9 cellular contexts compared by ENCODE assay signal in the genomic region with DNA sequence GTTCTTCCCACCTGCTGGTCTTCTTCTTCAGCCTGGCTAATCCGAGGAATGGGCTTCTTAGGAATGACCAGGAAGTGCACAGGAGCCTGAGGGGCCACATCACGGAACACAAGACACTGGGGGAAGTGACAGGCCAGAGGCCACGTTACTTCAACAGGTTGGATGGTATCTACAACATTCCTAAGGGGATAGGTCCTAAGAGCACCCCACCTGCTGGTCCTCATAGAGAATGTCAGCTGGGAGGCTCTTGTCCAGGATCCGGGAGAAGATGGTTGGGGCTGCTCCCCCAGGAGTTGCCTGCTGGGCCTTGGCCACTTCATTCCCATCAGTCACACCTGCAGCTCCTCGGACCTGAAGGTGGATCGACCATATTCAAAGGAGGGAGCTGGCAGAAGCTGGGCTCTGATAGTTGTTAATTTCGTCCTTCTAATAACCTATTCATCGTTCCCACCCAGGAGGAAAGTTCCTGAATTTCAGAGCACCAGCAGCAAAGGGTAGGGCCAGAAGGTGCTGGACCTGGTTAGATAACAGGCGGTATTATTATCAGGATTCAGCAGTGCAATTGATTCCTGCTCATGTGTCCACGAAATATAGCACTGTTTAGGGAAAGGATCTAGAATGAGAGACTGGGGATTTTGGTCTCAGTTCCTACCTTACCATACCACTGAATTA. TPM values are rescaled to one million over a fixed set of nuclear protein-coding genes. Genes with fewer than 3 reads are reported as not detected.
DNase-seq lines count a peak whose midpoint lies in the region; ATAC-seq, FAIRE-seq and TF ChIP-seq lines count a peak whose summit lies in the region.
"Had no signal": no experiment of that assay in that cellular context is flagged by ENCODE, and none has a peak within 500 bp of the region (broad histone marks: within the 10 kb centered on the region; RNA-seq: fewer than 3 reads in every experiment).

No MANE protein-coding gene starts in this region.

- peak overlapping the region; percentile 78 to 91 (median 88); a peak in 16 of 22 replicates for H3K9ac ChIP-seq in BLaER1 treated with 17β-estradiol and CSF1 and Interleukin-3, amounts not matched to agents 10 nM and 100 nM
- peak overlapping the region in 1 of 2 donors; percentile 82 for H3K9ac ChIP-seq in kidney (ENCODE audit: low read length in 2 of 2)

- H3K27ac Mint-ChIP-seq in activated naive CD8-positive, alpha-beta T cell = peak overlapping the region; percentile 87

- H3K27me3 ChIP-seq in BLaER1 treated with 17β-estradiol and CSF1 and Interleukin-3, amounts not matched to agents 10 nM and 100 nM = no peaks in the 10 kb centered on the region
- H3K27me3 ChIP-seq in tibial nerve = no peaks in the 10 kb centered on the region
- H3K27me3 ChIP-seq: SJCRH30 had no signal

- POLR2A ChIA-PET in HEK293T (lab: Yijun Ruan, JAX) = interaction anchor here (0.7 to 2.0 kb wide), 15 partner anchors 9 to 376 kb away, joined by 3 to 9 read pairs (median 4); a partner anchor contains a TSS

- H3K4me1 Mint-ChIP-seq in activated naive CD8-positive, alpha-beta T cell (ENCODE audit: low read depth) = peaks cover 39% of the 10 kb centered on the region

- H3K9me3 Mint-ChIP-seq in activated naive CD8-positive, alpha-beta T cell (ENCODE audit: low read depth) = no peaks in the 10 kb centered on the region

- peak; percentile 30 for DNase-seq in HEK293T (ENCODE audit: extremely low spot score)
- no peak for DNase-seq in kidney
- DNase-seq in tibial nerve (ENCODE audit: low spot score in 2 of 2) = no peak
- no peak for DNase-seq in NCI-H1048 (lab: John Stamatoyannopoulos, UW)

- ATAC-seq in HG03280 (IDR thresholded peaks at IDR 0.05; ENCODE audit: unreplicated experiment) (no peak), GM18858 (IDR thresholded peaks at IDR 0.05; ENCODE audit: unreplicated experiment) (no peak)

- WGBS in tibial nerve, 2 donors = 77 to 81% methylated on average over 10 of the region's 10 CpGs

- no peaks in the 10 kb centered on the region for H3K36me3 Mint-ChIP-seq in activated naive CD8-positive, alpha-beta T cell

- H3K4me1 ChIP-seq in BLaER1 treated with 17β-estradiol and CSF1 and Interleukin-3, amounts not matched to agents 10 nM and 100 nM = peaks cover 27 to 43% (median 34%) of the 10 kb centered on the region in 10 experiments
- H3K4me1 ChIP-seq in kidney (ENCODE audit: control insufficient read depth in 1 of 2, insufficient read depth in 1 of 2, low read depth in 1 of 2, low read length in 2 of 2) (peaks cover 17 to 27% of the 10 kb centered on the region in 2 donors), tibial nerve (peaks cover 8 to 46% (median 25%) of the 10 kb centered on the region in 4 donors)

- TF ChIP-seq CTCF in kidney (IDR thresholded peaks at IDR 0.05; ENCODE audit: borderline replicate concordance, extremely low read depth, insufficient read depth) (no peak), tibial nerve (IDR thresholded peaks at IDR 0.05) (no peak)

- peak overlapping the region in 9 of 10 experiments; percentile 71 to 90 (median 76); a peak in 10 of 20 replicates for H3K4me3 ChIP-seq in BLaER1 treated with 17β-estradiol and CSF1 and Interleukin-3, amounts not matched to agents 10 nM and 100 nM
- peak overlapping the region; percentile 42 to 65 for H3K4me3 ChIP-seq in kidney (ENCODE audit: low read length in 2 of 2)
- peak overlapping the region in 1 of 4 donors; percentile 100 for H3K4me3 ChIP-seq in tibial nerve

- no peaks in the 10 kb centered on the region for H3K9me3 ChIP-seq in BLaER1 treated with 17β-estradiol and CSF1 and Interleukin-3, amounts not matched to agents 10 nM and 100 nM (replicated peaks in 1 of 11)
- no peaks in the 10 kb centered on the region for H3K9me3 ChIP-seq in kidney (ENCODE audit: control insufficient read depth in 1 of 2, low read length in 2 of 2)
- H3K9me3 ChIP-seq in tibial nerve = no peaks in the 10 kb centered on the region
- H3K9me3 ChIP-seq: SJCRH30 had no signal

- TF ChIP-seq POLR2A in tibial nerve (IDR thresholded peaks at IDR 0.05) = no peak

- no peaks in the 10 kb centered on the region for H4K20me1 ChIP-seq in BLaER1 treated with 17β-estradiol and CSF1 and Interleukin-3, amounts not matched to agents 10 nM and 100 nM

- TF ChIP-seq EP300 in tibial nerve (IDR thresholded peaks at IDR 0.05) = no peak

- peak overlapping the region; percentile 98 for H3K4me3 Mint-ChIP-seq in activated naive CD8-positive, alpha-beta T cell

- H3K27ac ChIP-seq in BLaER1 treated with 17β-estradiol and CSF1 and Interleukin-3, amounts not matched to agents 10 nM and 100 nM = peak overlapping the region in 7 of 11 experiments; percentile 69 to 93 (median 89); a peak in 7 of 22 replicates
- H3K27ac ChIP-seq in kidney (ENCODE audit: low read depth in 2 of 2, low read length in 2 of 2) (peak overlapping the region; percentile 98 to 99), tibial nerve (peak overlapping the region; percentile 93 to 100 (median 99))

- H3K4me2 ChIP-seq in BLaER1 treated with 17β-estradiol and CSF1 and Interleukin-3, amounts not matched to agents 10 nM and 100 nM = peak overlapping the region; percentile 72 to 96 (median 88)

- CTCF ChIA-PET in HEK293T (lab: Yijun Ruan, JAX) = interaction anchor here (1.3 to 2.1 kb wide), 2 partner anchors 13 to 90 kb away, joined by 3 to 6 read pairs; no protein-coding TSS in a partner anchor

- FAIRE-seq in kidney (lab: Jason Lieb, UNC) = no peak

- intact Hi-C loops in kidney (cut with DNase I) = no loop called here

- no peaks in the 10 kb centered on the region for H3K27me3 Mint-ChIP-seq in activated naive CD8-positive, alpha-beta T cell

- no peaks in the 10 kb centered on the region; a peak in 1 of 22 replicates for H3K36me3 ChIP-seq in BLaER1 treated with 17β-estradiol and CSF1 and Interleukin-3, amounts not matched to agents 10 nM and 100 nM
- peaks cover 0 to 2% of the 10 kb centered on the region in 2 donors for H3K36me3 ChIP-seq in kidney (ENCODE audit: control insufficient read depth in 1 of 2, insufficient read depth in 2 of 2, low read length in 2 of 2)
- peaks cover 0 to 18% (median 0%) of the 10 kb centered on the region in 3 donors for H3K36me3 ChIP-seq in tibial nerve
- H3K36me3 ChIP-seq: SJCRH30 had no signal

TF ChIP-seq in HEK293T, 16 proteins besides CTCF, POLR2A, EP300 and RAD21:
- TF ChIP-seq CTBP1 (IDR thresholded peaks at IDR 0.05; ENCODE audit: borderline replicate concordance) = no peak
- no peak for TF ChIP-seq SP1 (IDR thresholded peaks at IDR 0.05)
- TF ChIP-seq ARNT (IDR thresholded peaks at IDR 0.05) = no peak
- TF ChIP-seq ELF4 (IDR thresholded peaks at IDR 0.05) = no peak
- no peak for TF ChIP-seq HDGF (IDR thresholded peaks at IDR 0.05; ENCODE audit: borderline replicate concordance)
- no peak for TF ChIP-seq LEF1 (IDR thresholded peaks at IDR 0.05; ENCODE audit: borderline replicate concordance)
- no peak for TF ChIP-seq SUZ12 (IDR thresholded peaks at IDR 0.05)
- no peak for TF ChIP-seq FOXK2 (IDR thresholded peaks at IDR 0.05)
- no peak for TF ChIP-seq NFRKB (IDR thresholded peaks at IDR 0.05)
- no peak for TF ChIP-seq L3MBTL2 (conservative IDR thresholded peaks at IDR 0.05)
- no peak for TF ChIP-seq BHLHE40 (IDR thresholded peaks at IDR 0.05; ENCODE audit: borderline replicate concordance)
- TF ChIP-seq, protein P1, sequence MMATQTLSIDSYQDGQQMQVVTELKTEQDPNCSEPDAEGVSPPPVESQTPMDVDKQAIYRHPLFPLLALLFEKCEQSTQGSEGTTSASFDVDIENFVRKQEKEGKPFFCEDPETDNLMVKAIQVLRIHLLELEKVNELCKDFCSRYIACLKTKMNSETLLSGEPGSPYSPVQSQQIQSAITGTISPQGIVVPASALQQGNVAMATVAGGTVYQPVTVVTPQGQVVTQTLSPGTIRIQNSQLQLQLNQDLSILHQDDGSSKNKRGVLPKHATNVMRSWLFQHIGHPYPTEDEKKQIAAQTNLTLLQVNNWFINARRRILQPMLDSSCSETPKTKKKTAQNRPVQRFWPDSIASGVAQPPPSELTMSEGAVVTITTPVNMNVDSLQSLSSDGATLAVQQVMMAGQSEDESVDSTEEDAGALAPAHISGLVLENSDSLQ (IDR thresholded peaks at IDR 0.05) = no peak
- no peak for TF ChIP-seq ZNF384 (IDR thresholded peaks at IDR 0.05)
- TF ChIP-seq TARDBP (IDR thresholded peaks at IDR 0.05) = no peak
- no peak for TF ChIP-seq FOXA1 (IDR thresholded peaks at IDR 0.05)

RNA-seq across cellular contexts. Expression of a gene that starts 1.3 kb away (rescaled TPM):
- 55.1 TPM for total RNA-seq in kidney
- 307 TPM for polyA plus RNA-seq in kidney (ENCODE audit: insufficient read depth, low read depth, low replicate concordance)
- total RNA-seq in tibial nerve = 10 to 100 TPM; 21.0 to 74.3 (median 35.9) TPM

RNA-seq across cellular contexts. Expression of a gene that starts 1.5 kb away (rescaled TPM):
- total RNA-seq in kidney = 6.1 TPM
- polyA plus RNA-seq in kidney (ENCODE audit: insufficient read depth, low read depth, low replicate concordance) = 2.4 TPM
- total RNA-seq in tibial nerve = 1 to 10 TPM; 2.6 to 4.0 (median 3.5) TPM

RNA-seq across cellular contexts. Expression of a gene that starts 15.0 kb away (rescaled TPM):
- not detected for total RNA-seq in kidney
- not detected for polyA plus RNA-seq in kidney (ENCODE audit: insufficient read depth, low read depth, low replicate concordance)
- total RNA-seq in tibial nerve = not detected
- total RNA-seq: SJCRH30 had no signal

RNA-seq across cellular contexts. Expression of a gene that starts 15.5 kb away (rescaled TPM):
- 18.3 TPM for total RNA-seq in kidney
- 17.6 TPM for polyA plus RNA-seq in kidney (ENCODE audit: insufficient read depth, low read depth, low replicate concordance)
- total RNA-seq in tibial nerve = 10 to 100 TPM; 14.6 to 23.9 (median 20.1) TPM

RNA-seq across cellular contexts. Expression of a gene that starts 22.2 kb away (rescaled TPM):
- total RNA-seq in kidney (17.0 TPM), tibial nerve (10 to 100 TPM; 26.3 to 36.0 (median 32.4) TPM)
- polyA plus RNA-seq in kidney (ENCODE audit: insufficient read depth, low read depth, low replicate concordance) = 11.4 TPM
